ENCODE assay signal across 10 cellular contexts in the genomic region with DNA sequence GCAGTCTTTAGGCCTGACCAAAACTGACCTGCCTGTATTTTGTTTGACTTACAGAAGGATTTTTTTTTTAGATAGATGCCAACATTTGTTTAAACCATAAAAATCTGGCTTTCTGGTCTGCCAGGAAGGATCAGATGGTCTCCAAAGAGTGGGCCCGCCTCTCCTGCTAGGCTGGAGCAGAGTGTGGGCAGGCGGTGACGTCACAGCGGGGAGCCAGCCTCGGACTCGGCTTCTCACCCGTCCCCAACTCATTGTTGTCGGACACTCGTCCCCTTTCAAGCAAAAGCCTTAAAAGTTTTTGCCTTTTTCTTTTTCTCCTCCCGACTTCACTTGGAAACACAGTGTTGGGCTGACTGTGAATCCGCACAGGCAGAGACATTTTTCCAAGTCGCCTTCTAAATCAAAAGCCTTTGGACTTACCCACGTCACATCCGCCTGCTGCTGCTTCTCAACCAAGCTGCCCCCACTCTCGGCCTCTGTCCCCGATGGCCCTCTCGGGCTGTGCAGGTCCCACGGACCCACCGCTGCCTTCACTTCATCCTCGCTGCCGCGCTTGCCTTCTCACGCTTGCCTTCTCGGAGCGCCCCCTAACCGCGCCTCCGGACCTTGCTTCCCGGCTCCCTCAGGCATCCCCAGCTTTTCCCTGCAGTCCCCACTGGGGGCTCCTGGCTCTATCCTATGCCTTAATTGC. TPM values are rescaled to one million over a fixed set of nuclear protein-coding genes. Genes with fewer than 3 reads are reported as not detected.
DNase-seq lines count a peak whose midpoint lies in the region; ATAC-seq and TF ChIP-seq lines count a peak whose summit lies in the region.
"Had no signal": no experiment of that assay in that cellular context is flagged by ENCODE, and none has a peak within 500 bp of the region (broad histone marks: within the 10 kb centered on the region; RNA-seq: fewer than 3 reads in every experiment).

No MANE protein-coding gene starts in this region.

- H3K36me3 Mint-ChIP-seq in natural killer cell (peaks cover 21% of the 10 kb centered on the region), endothelial cell (ENCODE audit: low read depth, unreplicated experiment) (peaks cover 35% of the 10 kb centered on the region)
- H3K36me3 Mint-ChIP-seq in natural killer cell treated with Interleukin-12 subunit alpha and Interleukin-12 subunit beta and Interleukin-15 and Interleukin-18, amount 100 ng/mL, for 72 hours = peaks cover 7% of the 10 kb centered on the region

- DNase-seq in natural killer cell = no peak
- DNase-seq in natural killer cell treated with Interleukin-12 subunit alpha and Interleukin-12 subunit beta and Interleukin-15 and Interleukin-18, amount 100 ng/mL, for 72 hours (ENCODE audit: low spot score) = no peak
- DNase-seq in endothelial cell (ENCODE audit: low spot score) = no peak
- DNase-seq in stimulated activated naive CD4-positive, alpha-beta T cell treated with Interleukin-2 at 50 U/mL for 16 hours (lab: John Stamatoyannopoulos, UW) = no peak
- no peak for DNase-seq in lower leg skin (ENCODE audit: low spot score in 2 of 2)
- no peak for DNase-seq in NCI-H2029 (lab: John Stamatoyannopoulos, UW)
- DNase-seq in NCI-H2081 (lab: John Stamatoyannopoulos, UW) = no peak
- DNase-seq: RPMI8226; stimulated activated CD4-positive, alpha-beta T cell treated with anti-CD3 and anti-CD28 coated beads, Interleukin-4, amount 100 ng/mL, for 24 hours had no signal

- intact Hi-C loops in natural killer cell (cut with micrococcal nuclease) = no loop called here
- intact Hi-C loops in lower leg skin (cut with DNase I; ENCODE audit: low total_unique reads) = no loop called here

- TF ChIP-seq CTCF in natural killer cell (IDR thresholded peaks at IDR 0.05) (no peak), endothelial cell (IDR thresholded peaks at IDR 0.05; ENCODE audit: unreplicated experiment) (no peak), lower leg skin (IDR thresholded peaks at IDR 0.05) (no peak)

- H3K4me1 Mint-ChIP-seq in natural killer cell (peaks cover 10 to 12% of the 10 kb centered on the region in 2 donors), endothelial cell (ENCODE audit: unreplicated experiment) (no peaks in the 10 kb centered on the region)
- H3K4me1 Mint-ChIP-seq in natural killer cell treated with Interleukin-12 subunit alpha and Interleukin-12 subunit beta and Interleukin-15 and Interleukin-18, amount 100 ng/mL, for 72 hours (ENCODE audit: low read depth in 2 of 2) = peaks cover 0 to 14% of the 10 kb centered on the region in 2 donors

- no peaks in the 10 kb centered on the region for H3K36me3 ChIP-seq in mucosa of stomach (ENCODE audit: control insufficient read depth, insufficient read depth, low read length)

- H3K9me3 Mint-ChIP-seq in natural killer cell = peaks cover under 1 to 2% of the 10 kb centered on the region in 2 donors
- H3K9me3 Mint-ChIP-seq in natural killer cell treated with Interleukin-12 subunit alpha and Interleukin-12 subunit beta and Interleukin-15 and Interleukin-18, amount 100 ng/mL, for 72 hours = peaks cover 16% of the 10 kb centered on the region
- peaks cover 43% of the 10 kb centered on the region for H3K9me3 Mint-ChIP-seq in endothelial cell (ENCODE audit: unreplicated experiment)

- H3K4me1 ChIP-seq in mucosa of stomach (ENCODE audit: control insufficient read depth, insufficient read depth, low read length) = peaks cover 5% of the 10 kb centered on the region

- ATAC-seq in natural killer cell = no peak
- no peak for ATAC-seq in natural killer cell treated with Interleukin-12 subunit alpha and Interleukin-12 subunit beta and Interleukin-15 and Interleukin-18, amount 100 ng/mL, for 72 hours

- no peak overlapping the region for H3K4me3 ChIP-seq in mucosa of stomach (ENCODE audit: low read length)
- no peak overlapping the region for H3K4me3 ChIP-seq in lower leg skin (ENCODE audit: low read depth, poor library complexity, severe bottlenecking)

- peak overlapping the region; percentile 34 for H3K9ac ChIP-seq in mucosa of stomach (ENCODE audit: low read length)

- TF ChIP-seq POLR2A in lower leg skin (IDR thresholded peaks at IDR 0.05) = no peak

- H3K27ac Mint-ChIP-seq in natural killer cell (peak overlapping the region; percentile 17 to 23), endothelial cell (ENCODE audit: unreplicated experiment) (peak overlapping the region; percentile 83)
- H3K27ac Mint-ChIP-seq in natural killer cell treated with Interleukin-12 subunit alpha and Interleukin-12 subunit beta and Interleukin-15 and Interleukin-18, amount 100 ng/mL, for 72 hours = no peak overlapping the region

- no peaks in the 10 kb centered on the region for H3K27me3 ChIP-seq in mucosa of stomach (ENCODE audit: control insufficient read depth, insufficient read depth, low read length)

- no peaks in the 10 kb centered on the region for H3K9me3 ChIP-seq in mucosa of stomach (ENCODE audit: control insufficient read depth, low read length)

- H3K27me3 Mint-ChIP-seq in natural killer cell (ENCODE audit: low read depth in 2 of 2) (peaks cover 12 to 19% of the 10 kb centered on the region in 2 donors), endothelial cell (ENCODE audit: unreplicated experiment) (peaks cover 30% of the 10 kb centered on the region)
- peaks cover 0 to 12% of the 10 kb centered on the region in 2 donors for H3K27me3 Mint-ChIP-seq in natural killer cell treated with Interleukin-12 subunit alpha and Interleukin-12 subunit beta and Interleukin-15 and Interleukin-18, amount 100 ng/mL, for 72 hours

- H3K4me3 Mint-ChIP-seq in natural killer cell (peak overlapping the region; percentile 84), endothelial cell (ENCODE audit: unreplicated experiment) (peak overlapping the region; percentile 70)
- no peak overlapping the region for H3K4me3 Mint-ChIP-seq in natural killer cell treated with Interleukin-12 subunit alpha and Interleukin-12 subunit beta and Interleukin-15 and Interleukin-18, amount 100 ng/mL, for 72 hours

- 30 to 32% methylated on average over 29 of the region's 29 CpGs for WGBS in lower leg skin, 2 donors

RNA-seq across cellular contexts. Expression of gene ZNF135, which starts 4.1 kb away (rescaled TPM):
- 1 to 10 TPM; 1.6 to 4.3 (median 4.3) TPM for total RNA-seq in natural killer cell
- 1 to 10 TPM in 1 of 2 donors, under 1 TPM in 1; 0.20 to 1.4 TPM for total RNA-seq in natural killer cell treated with Interleukin-12 subunit alpha and Interleukin-12 subunit beta and Interleukin-15 and Interleukin-18, amount 100 ng/mL, for 72 hours
- 1.1 TPM for total RNA-seq in endothelial cell (ENCODE audit: unreplicated experiment)
- total RNA-seq in lower leg skin = 1 to 10 TPM; 4.8 to 5.9 (median 5.5) TPM

RNA-seq across cellular contexts. Expression of gene ZSCAN1, which starts 21.1 kb away (rescaled TPM):
- not detected for total RNA-seq in natural killer cell
- total RNA-seq in natural killer cell treated with Interleukin-12 subunit alpha and Interleukin-12 subunit beta and Interleukin-15 and Interleukin-18, amount 100 ng/mL, for 72 hours = not detected
- total RNA-seq in endothelial cell (ENCODE audit: unreplicated experiment) = not detected
- under 1 TPM in 1 of 4 donors, not detected in 3; 0.23 TPM for total RNA-seq in lower leg skin

RNA-seq across cellular contexts. Expression of gene ZSCAN18, which starts 43.1 kb away (rescaled TPM):
- total RNA-seq in natural killer cell (10 to 100 TPM; 29.9 to 42.7 (median 35.9) TPM), endothelial cell (ENCODE audit: unreplicated experiment) (47.7 TPM), lower leg skin (10 to 100 TPM; 35.3 to 64.3 (median 50.9) TPM)
- 10 to 100 TPM in 1 of 2 donors, 1 to 10 TPM in 1; 9.7 to 22.2 TPM for total RNA-seq in natural killer cell treated with Interleukin-12 subunit alpha and Interleukin-12 subunit beta and Interleukin-15 and Interleukin-18, amount 100 ng/mL, for 72 hours

RNA-seq across cellular contexts. Expression of gene ZNF606, which starts 52.3 kb away (rescaled TPM):
- total RNA-seq in natural killer cell = 10 to 100 TPM in 2 of 3 donors, 1 to 10 TPM in 1; 8.9 to 13.5 (median 12.5) TPM
- total RNA-seq in natural killer cell treated with Interleukin-12 subunit alpha and Interleukin-12 subunit beta and Interleukin-15 and Interleukin-18, amount 100 ng/mL, for 72 hours = 1 to 10 TPM; 8.8 to 8.9 TPM
- total RNA-seq in endothelial cell (ENCODE audit: unreplicated experiment) = 22.3 TPM
- 10 to 100 TPM in 3 of 4 donors, 1 to 10 TPM in 1; 9.6 to 53.4 (median 16.3) TPM for total RNA-seq in lower leg skin

Comparison
In these comparisons a context has a peak if more than half of its experiments do, and no peak if none do; other contexts are left out.
1. H3K27ac Mint-ChIP-seq: peak in natural killer cell (2 of 2) and endothelial cell (single experiment); none in natural killer cell treated with Interleukin-12 subunit alpha and Interleukin-12 subunit beta and Interleukin-15 and Interleukin-18, amount 100 ng/mL, for 72 hours (0 of 2).